Comparison of ENCODE assay signal across 6 cellular contexts in genomic region chr17:74760404-74761105, GRCh38. TPM values are rescaled to one million over a fixed set of nuclear protein-coding genes. Genes with fewer than 3 reads are reported as not detected.
DNase-seq lines count a peak whose midpoint lies in the region; ATAC-seq, FAIRE-seq and TF ChIP-seq lines count a peak whose summit lies in the region.

No MANE protein-coding gene starts in this region.

- no peaks in the 10 kb centered on the region for H3K27me3 ChIP-seq in HUES48 (ENCODE audit: control insufficient read depth, insufficient read depth, low read length)
- no peaks in the 10 kb centered on the region for H3K27me3 ChIP-seq in astrocyte (ENCODE audit: insufficient read depth, low read length)

- no peak overlapping the region for H2AFZ ChIP-seq in astrocyte (ENCODE audit: low read depth, low read length)

- H3K4me2 ChIP-seq in astrocyte (ENCODE audit: low read length), result no peak overlapping the region

- ATAC-seq in natural killer cell, result no peak
- ATAC-seq in GM21423 (IDR thresholded peaks at IDR 0.05; ENCODE audit: unreplicated experiment), result no peak
- no peak for ATAC-seq in GM21528 (IDR thresholded peaks at IDR 0.05; ENCODE audit: low FRiP score, unreplicated experiment)

- TF ChIP-seq CTCF in astrocyte (IDR thresholded peaks at IDR 0.05; ENCODE audit: insufficient read depth, low read depth, low read length), result no peak
- TF ChIP-seq CTCF in natural killer cell (IDR thresholded peaks at IDR 0.05), result no peak

- H3K4me1 Mint-ChIP-seq in astrocyte (ENCODE audit: low read depth, unreplicated experiment) (peaks cover 26% of the 10 kb centered on the region), natural killer cell (peaks cover 60 to 77% of the 10 kb centered on the region in 2 donors)

- intact Hi-C loops in natural killer cell (cut with micrococcal nuclease), result no loop called here

- no peak overlapping the region for H3K4me3 Mint-ChIP-seq in astrocyte (ENCODE audit: unreplicated experiment)
- peak overlapping the region; percentile 59 for H3K4me3 Mint-ChIP-seq in natural killer cell

- H3K4me1 ChIP-seq in HUES48 (ENCODE audit: control insufficient read depth, insufficient read depth, low read length), result peaks cover 48% of the 10 kb centered on the region
- peaks cover 16% of the 10 kb centered on the region for H3K4me1 ChIP-seq in astrocyte (ENCODE audit: insufficient read depth, low read length)

- DNase-seq in astrocyte (ENCODE audit: low read depth) (no peak), natural killer cell (no peak), NCI-H1048 (lab: John Stamatoyannopoulos, UW) (no peak)

- peaks cover 36% of the 10 kb centered on the region for H4K20me1 ChIP-seq in astrocyte (ENCODE audit: insufficient read depth, low read length)

- H3K27me3 Mint-ChIP-seq in astrocyte (ENCODE audit: low read depth, unreplicated experiment), result no peaks in the 10 kb centered on the region
- no peaks in the 10 kb centered on the region for H3K27me3 Mint-ChIP-seq in natural killer cell (ENCODE audit: low read depth in 2 of 2)

- peak overlapping the region; percentile 91 for H3K27ac ChIP-seq in HUES48 (ENCODE audit: low read depth, low read length)
- H3K27ac ChIP-seq in astrocyte (ENCODE audit: low read depth, low read length), result no peak overlapping the region

- H3K4me3 ChIP-seq in HUES48 (ENCODE audit: low read depth, low read length) (no peak overlapping the region), astrocyte (ENCODE audit: insufficient read depth, low read depth, low read length) (no peak overlapping the region)

- H3K9ac ChIP-seq in HUES48 (ENCODE audit: low read depth, low read length), result no peak overlapping the region
- H3K9ac ChIP-seq in astrocyte (ENCODE audit: low read length), result peak overlapping the region; percentile 6

- no peaks in the 10 kb centered on the region for H3K36me3 Mint-ChIP-seq in astrocyte (ENCODE audit: low read depth, unreplicated experiment)
- no peaks in the 10 kb centered on the region for H3K36me3 Mint-ChIP-seq in natural killer cell

- H3K27ac Mint-ChIP-seq in astrocyte (ENCODE audit: unreplicated experiment), result peak overlapping the region; percentile 66
- peak overlapping the region; percentile 85 to 92 for H3K27ac Mint-ChIP-seq in natural killer cell

- H3K9me3 Mint-ChIP-seq in astrocyte (ENCODE audit: unreplicated experiment) (no peaks in the 10 kb centered on the region), natural killer cell (no peaks in the 10 kb centered on the region)

- H3K36me3 ChIP-seq in HUES48 (ENCODE audit: control insufficient read depth, insufficient read depth, low read length), result no peaks in the 10 kb centered on the region
- no peaks in the 10 kb centered on the region for H3K36me3 ChIP-seq in astrocyte (ENCODE audit: insufficient read depth, low read length)

- H3K9me3 ChIP-seq in HUES48 (ENCODE audit: control insufficient read depth, insufficient read depth, low read length) (no peaks in the 10 kb centered on the region), astrocyte (ENCODE audit: insufficient read depth, low read depth, low read length) (no peaks in the 10 kb centered on the region)

- no peak for FAIRE-seq in astrocyte (lab: Jason Lieb, UNC)

- H3K79me2 ChIP-seq in astrocyte (ENCODE audit: insufficient read depth, low read length), result no peaks in the 10 kb centered on the region

RNA-seq across cellular contexts. Expression of gene NHERF1, which starts 12.1 kb away (rescaled TPM):
- 27.9 and 36.3 TPM in 2 replicates for total RNA-seq in astrocyte
- 100 to 1,000 TPM; 323 to 372 (median 362) TPM for total RNA-seq in natural killer cell

RNA-seq across cellular contexts. Expression of gene NAT9, which starts 15.6 kb away (rescaled TPM):
- total RNA-seq in astrocyte (58.4 and 61.8 TPM in 2 replicates), natural killer cell (10 to 100 TPM; 20.0 to 27.2 (median 24.8) TPM)

RNA-seq across cellular contexts. Expression of gene RAB37, which starts 23.5 kb away (rescaled TPM):
- total RNA-seq in astrocyte (0.77 TPM in 1 of 2 replicates, not detected in the other), natural killer cell (100 to 1,000 TPM; 150 to 184 (median 169) TPM)

RNA-seq across cellular contexts. Expression of gene CD300LF, which starts 47.8 kb away (rescaled TPM):
- total RNA-seq in astrocyte, result not detected in 2 replicates
- total RNA-seq in natural killer cell, result 10 to 100 TPM in 1 of 3 donors, 1 to 10 TPM in 2; 1.9 to 10.6 (median 8.7) TPM

Comparison
In these comparisons a context has a peak if more than half of its experiments do, and no peak if none do; other contexts are left out.
1. RNA of gene RAB37, which starts 23.5 kb away (total RNA-seq): 150 to 184 TPM in natural killer cell; 0.77 TPM in astrocyte; every median in the first group is over 10 times any median in the second.